Comparison of ENCODE assay signal across 9 cellular contexts in the genomic region with DNA sequence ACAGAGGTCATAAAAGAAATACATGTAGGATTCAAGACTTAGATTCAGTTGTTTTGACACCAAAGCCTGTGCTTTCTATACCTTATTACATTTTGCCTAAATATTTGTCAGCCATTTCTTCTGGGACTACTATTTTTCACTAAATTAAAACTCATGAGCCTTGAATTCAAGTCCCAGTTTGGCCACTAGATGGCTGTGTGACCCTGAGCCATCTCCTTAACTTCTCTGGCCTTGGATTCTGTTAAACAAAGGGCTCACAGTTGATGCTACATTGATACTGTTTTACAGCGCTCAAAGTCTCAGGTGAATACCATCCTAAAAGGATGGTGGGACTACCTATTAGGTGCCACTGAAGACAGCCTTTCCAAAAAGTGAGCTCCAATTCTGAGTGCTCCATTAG. TPM values are rescaled to one million over a fixed set of nuclear protein-coding genes. Genes with fewer than 3 reads are reported as not detected.
DNase-seq lines count a peak whose midpoint lies in the region; ATAC-seq and TF ChIP-seq lines count a peak whose summit lies in the region.
"Had no signal": no experiment of that assay in that cellular context is flagged by ENCODE, and none has a peak within 500 bp of the region (broad histone marks: within the 10 kb centered on the region; RNA-seq: fewer than 3 reads in every experiment).

No MANE protein-coding gene starts in this region.

- 69 to 84% (median 78%) methylated on average over 1 of the region's 1 CpG for WGBS in psoas muscle, 3 donors

- no peaks in the 10 kb centered on the region for H3K9me3 Mint-ChIP-seq in chondrocyte (ENCODE audit: low read depth)
- no peaks in the 10 kb centered on the region for H3K9me3 Mint-ChIP-seq in activated T-helper 1 cell treated with anti-CD3 and anti-CD28 coated beads, Interleukin-12 subunit alpha, Interleukin-12 subunit beta, Interleukin-2, Interleukin-4 antibody, amounts not matched to agents 30 ng/mL and 10 ng/mL and 1 ng/mL, durations not matched to agents 14 hours and 24 hours and 36 hours

- DNase-seq in A673 (ENCODE audit: low spot score) (peak; percentile 72), GM10266 (ENCODE audit: extremely low spot score) (no peak), LNCaP clone FGC (ENCODE audit: low read depth) (peak; percentile 41), chondrocyte (ENCODE audit: low spot score) (no peak), psoas muscle (no peak)
- DNase-seq in activated T-helper 1 cell treated with anti-CD3 and anti-CD28 coated beads, Interleukin-12 subunit alpha, Interleukin-12 subunit beta, Interleukin-2, Interleukin-4 antibody, amounts not matched to agents 30 ng/mL and 10 ng/mL and 1 ng/mL, durations not matched to agents 14 hours and 24 hours and 36 hours (ENCODE audit: low spot score): no peak

- no peaks in the 10 kb centered on the region for H3K4me1 Mint-ChIP-seq in chondrocyte (ENCODE audit: low read depth)
- H3K4me1 Mint-ChIP-seq in activated T-helper 1 cell treated with anti-CD3 and anti-CD28 coated beads, Interleukin-12 subunit alpha, Interleukin-12 subunit beta, Interleukin-2, Interleukin-4 antibody, amounts not matched to agents 30 ng/mL and 10 ng/mL and 1 ng/mL, durations not matched to agents 14 hours and 24 hours and 36 hours (ENCODE audit: low read depth): no peaks in the 10 kb centered on the region
- H3K4me1 Mint-ChIP-seq: stimulated activated naive CD8-positive, alpha-beta T cell treated with anti-CD3 and anti-CD28 coated beads, Interleukin-15, amount 100 ng/mL, for 72 hours had no signal

- H3K4me3 ChIP-seq in A673 (ENCODE audit: low read depth, low read length, poor library complexity, severe bottlenecking): no peak overlapping the region
- no peak overlapping the region for H3K4me3 ChIP-seq in LNCaP clone FGC (ENCODE audit: low read depth, low read length)
- no peak overlapping the region for H3K4me3 ChIP-seq in psoas muscle

- no peaks in the 10 kb centered on the region for H3K36me3 Mint-ChIP-seq in chondrocyte (ENCODE audit: low read depth)
- H3K36me3 Mint-ChIP-seq in activated T-helper 1 cell treated with anti-CD3 and anti-CD28 coated beads, Interleukin-12 subunit alpha, Interleukin-12 subunit beta, Interleukin-2, Interleukin-4 antibody, amounts not matched to agents 30 ng/mL and 10 ng/mL and 1 ng/mL, durations not matched to agents 14 hours and 24 hours and 36 hours (ENCODE audit: low read depth): no peaks in the 10 kb centered on the region

- H3K27ac ChIP-seq in A673 (ENCODE audit: low read depth, low read length, poor library complexity, severe bottlenecking) (no peak overlapping the region), psoas muscle (no peak overlapping the region)

- no peak overlapping the region for H3K4me3 Mint-ChIP-seq in chondrocyte (ENCODE audit: unreplicated experiment)
- H3K4me3 Mint-ChIP-seq in activated T-helper 1 cell treated with anti-CD3 and anti-CD28 coated beads, Interleukin-12 subunit alpha, Interleukin-12 subunit beta, Interleukin-2, Interleukin-4 antibody, amounts not matched to agents 30 ng/mL and 10 ng/mL and 1 ng/mL, durations not matched to agents 14 hours and 24 hours and 36 hours: no peak overlapping the region
- H3K4me3 Mint-ChIP-seq: stimulated activated naive CD8-positive, alpha-beta T cell treated with anti-CD3 and anti-CD28 coated beads, Interleukin-15, amount 100 ng/mL, for 72 hours had no signal

- H3K27me3 ChIP-seq in A673 (replicated peaks; ENCODE audit: insufficient read depth, low read depth, low read length, poor library complexity) (no peaks in the 10 kb centered on the region), psoas muscle (ENCODE audit: insufficient read depth in 3 of 3, low read length in 2 of 3) (no peaks in the 10 kb centered on the region)

- no peak overlapping the region for H3K27ac Mint-ChIP-seq in chondrocyte (ENCODE audit: unreplicated experiment)
- no peak overlapping the region for H3K27ac Mint-ChIP-seq in activated T-helper 1 cell treated with anti-CD3 and anti-CD28 coated beads, Interleukin-12 subunit alpha, Interleukin-12 subunit beta, Interleukin-2, Interleukin-4 antibody, amounts not matched to agents 30 ng/mL and 10 ng/mL and 1 ng/mL, durations not matched to agents 14 hours and 24 hours and 36 hours
- H3K27ac Mint-ChIP-seq: stimulated activated naive CD8-positive, alpha-beta T cell treated with anti-CD3 and anti-CD28 coated beads, Interleukin-15, amount 100 ng/mL, for 72 hours had no signal

- H3K36me3 ChIP-seq in A673 (ENCODE audit: insufficient read depth, low read length, poor library complexity, severe bottlenecking) (no peaks in the 10 kb centered on the region), psoas muscle (ENCODE audit: insufficient read depth in 1 of 2, low read depth in 1 of 2) (no peaks in the 10 kb centered on the region)

- CTCF ChIA-PET in A673 (lab: Charles Lee): interaction anchor here (0.6 kb wide), 1 partner anchor 707 kb away, joined by 10 read pairs; no protein-coding TSS in a partner anchor

- ATAC-seq in psoas muscle (no peak), GM21367 (IDR thresholded peaks at IDR 0.05; ENCODE audit: unreplicated experiment) (no peak), GM21529 (IDR thresholded peaks at IDR 0.05; ENCODE audit: unreplicated experiment) (no peak)
- ATAC-seq: stimulated activated naive CD8-positive, alpha-beta T cell treated with anti-CD3 and anti-CD28 coated beads, Interleukin-15, amount 100 ng/mL, for 72 hours had no signal

- POLR2A ChIA-PET in A673 (lab: Charles Lee; ENCODE audit: low non-redundant PET): interaction anchor here (0.7 kb wide), 1 partner anchor 718 kb away, joined by 4 read pairs; no protein-coding TSS in a partner anchor

- intact Hi-C loops in A673 (cut with micrococcal nuclease; ENCODE audit: unreplicated experiment) (loop anchor here (1.0 to 2.0 kb wide), 2 partner anchors 338 to 539 kb away; no protein-coding TSS in a partner anchor), psoas muscle (cut with DNase I) (no loop called here)
- intact Hi-C loops in activated T-helper 1 cell treated with anti-CD3 and anti-CD28 coated beads, Interleukin-12 subunit alpha, Interleukin-12 subunit beta, Interleukin-2, Interleukin-4 antibody, amounts not matched to agents 30 ng/mL and 10 ng/mL and 1 ng/mL, durations not matched to agents 14 hours and 24 hours and 36 hours (cut with micrococcal nuclease): loop anchor here (1.0 to 5.0 kb wide), 2 partner anchors 539 to 634 kb away; no protein-coding TSS in a partner anchor

- TF ChIP-seq CTCF in A673 (conservative IDR thresholded peaks at IDR 0.05; ENCODE audit: low read depth, low read length) (peak; percentile 64), GM10266 (IDR thresholded peaks at IDR 0.05; ENCODE audit: control insufficient read depth, insufficient read depth, low read depth, missing control alignments) (peak; percentile 35), LNCaP clone FGC (IDR thresholded peaks at IDR 0.05; ENCODE audit: control insufficient read depth, extremely low read depth, insufficient read depth) (peak; percentile 71), chondrocyte (IDR thresholded peaks at IDR 0.05) (peak; percentile 53), psoas muscle (IDR thresholded peaks at IDR 0.05) (peak; percentile 11)

- H3K27me3 Mint-ChIP-seq in chondrocyte (ENCODE audit: low read depth): peaks cover 5% of the 10 kb centered on the region
- H3K27me3 Mint-ChIP-seq in activated T-helper 1 cell treated with anti-CD3 and anti-CD28 coated beads, Interleukin-12 subunit alpha, Interleukin-12 subunit beta, Interleukin-2, Interleukin-4 antibody, amounts not matched to agents 30 ng/mL and 10 ng/mL and 1 ng/mL, durations not matched to agents 14 hours and 24 hours and 36 hours (ENCODE audit: insufficient read depth): no peaks in the 10 kb centered on the region

- H3K4me1 ChIP-seq in A673 (ENCODE audit: insufficient read depth, low read length, poor library complexity, severe bottlenecking) (no peaks in the 10 kb centered on the region), psoas muscle (no peaks in the 10 kb centered on the region)

- no peaks in the 10 kb centered on the region for H3K9me3 ChIP-seq in A673 (ENCODE audit: low read depth, low read length, poor library complexity, severe bottlenecking)
- H3K9me3 ChIP-seq in psoas muscle: peaks cover 5% of the 10 kb centered on the region

- no TSS peak for BruUV-seq in A673 (replicated peaks; lab: Mats Ljungman, UMichigan)

RNA-seq across cellular contexts. Expression of gene CCDC198, which starts 39.6 kb away (rescaled TPM):
- total RNA-seq in A673 (2021) (not detected in 2 replicates), chondrocyte (0.13 TPM in 1 of 3 replicates, not detected in the others), psoas muscle (not detected)
- polyA plus RNA-seq in psoas muscle: not detected
- not detected in 2 replicates for total RNA-seq in activated T-helper 1 cell treated with anti-CD3 and anti-CD28 coated beads, Interleukin-12 subunit alpha, Interleukin-12 subunit beta, Interleukin-2, Interleukin-4 antibody, amounts not matched to agents 30 ng/mL and 10 ng/mL and 1 ng/mL, durations not matched to agents 14 hours and 24 hours and 36 hours

Comparison
In these comparisons a context has a peak if more than half of its experiments do, and no peak if none do; other contexts are left out.
1. DNase-seq: peak in A673 (single experiment) and LNCaP clone FGC (single experiment); none in GM10266 (single experiment), chondrocyte (single experiment), psoas muscle (0 of 2) and activated T-helper 1 cell treated with anti-CD3 and anti-CD28 coated beads, Interleukin-12 subunit alpha, Interleukin-12 subunit beta, Interleukin-2, Interleukin-4 antibody, amounts not matched to agents 30 ng/mL and 10 ng/mL and 1 ng/mL, durations not matched to agents 14 hours and 24 hours and 36 hours (single experiment).
2. CTCF ChIP-seq: peak in every context shown above with its lines; median percentile 71 in LNCaP clone FGC; 64 in A673; 53 in chondrocyte; 35 in GM10266; 11 in psoas muscle.
3. intact Hi-C loops: an anchor here in A673 (1.0 to 2.0 kb wide) and activated T-helper 1 cell treated with anti-CD3 and anti-CD28 coated beads, Interleukin-12 subunit alpha, Interleukin-12 subunit beta, Interleukin-2, Interleukin-4 antibody, amounts not matched to agents 30 ng/mL and 10 ng/mL and 1 ng/mL, durations not matched to agents 14 hours and 24 hours and 36 hours (1.0 to 5.0 kb wide); none called in psoas muscle.